8 cellular contexts compared by ENCODE assay signal in genomic region chr16:28321700-28322411, GRCh38. TPM values are rescaled to one million over a fixed set of nuclear protein-coding genes. Genes with fewer than 3 reads are reported as not detected.
A peak's percentile ranks its signal among the peaks of the same experiment; 100 is the strongest.
DNase-seq lines count a peak whose midpoint lies in the region; ATAC-seq and FAIRE-seq lines count a peak whose summit lies in the region.

No MANE protein-coding gene starts in this region.

- FAIRE-seq in urothelium cell line (lab: Jason Lieb, UNC): no peak

- H3K9me3 Mint-ChIP-seq in memory B cell: no peaks in the 10 kb centered on the region

- peak; percentile 32 for ATAC-seq in Right ventricle myocardium superior (ENCODE audit: poor library complexity)
- ATAC-seq in Right ventricle myocardium inferior: no peak
- peak; percentile 71 for ATAC-seq in memory B cell (ENCODE audit: low read depth)
- ATAC-seq in HG03159 (IDR thresholded peaks at IDR 0.05; ENCODE audit: unreplicated experiment): no peak
- no peak for ATAC-seq in GM21737 (IDR thresholded peaks at IDR 0.05; ENCODE audit: unreplicated experiment)

- no peaks in the 10 kb centered on the region for H3K27me3 Mint-ChIP-seq in memory B cell

- H3K36me3 Mint-ChIP-seq in memory B cell: no peaks in the 10 kb centered on the region

- H3K27ac Mint-ChIP-seq in memory B cell: no peak overlapping the region

- DNase-seq in Right ventricle myocardium superior: no peak
- DNase-seq in Right ventricle myocardium inferior (ENCODE audit: missing footprints): no peak
- peak; percentile 27 for DNase-seq in SK-N-DZ (ENCODE audit: low spot score)
- DNase-seq in T47D (ENCODE audit: low read depth in 1 of 2, low spot score in 1 of 2): peak; percentile 45 to 64
- peak; percentile 38 to 62 for DNase-seq in memory B cell (ENCODE audit: low spot score in 2 of 2)
- peak; percentile 58 for DNase-seq in urothelium cell line (ENCODE audit: low spot score)

- intact Hi-C loops in Right ventricle myocardium superior (cut with DNase I) (no loop called here), Right ventricle myocardium inferior (cut with DNase I) (no loop called here)

- H3K4me1 Mint-ChIP-seq in memory B cell: peaks cover 4% of the 10 kb centered on the region

- in situ Hi-C loops in T47D (cut with HindIII; ENCODE audit: low pct_unique_long_range_greater_than_20kb, low sequenced_read_pairs): no loop called here

- no peak overlapping the region for H3K4me3 Mint-ChIP-seq in memory B cell

RNA-seq across cellular contexts. Expression of gene SBK1, which starts 29.5 kb away (rescaled TPM):
- 2.0 TPM for total RNA-seq in Right ventricle myocardium superior
- total RNA-seq in Right ventricle myocardium inferior: 1.4 TPM
- 13.6 and 17.3 TPM in 2 replicates for polyA plus RNA-seq in SK-N-DZ (2014; cell fraction: cytosol; rRNA removed)
- 9.5 and 26.0 TPM in 2 replicates for polyA plus RNA-seq in SK-N-DZ (2014; cell fraction: nucleus; rRNA removed)

RNA-seq across cellular contexts. Expression of gene NPIPB6, which starts 41.5 kb away (rescaled TPM):
- total RNA-seq in Right ventricle myocardium superior (0.48 TPM), Right ventricle myocardium inferior (0.73 TPM)
- polyA plus RNA-seq in SK-N-DZ (2014; cell fraction: cytosol; rRNA removed): not detected in 2 replicates
- 0.30 TPM in 1 of 2 replicates, not detected in the other for polyA plus RNA-seq in SK-N-DZ (2014; cell fraction: nucleus; rRNA removed)

Comparison
In these comparisons a context has a peak if more than half of its experiments do, and no peak if none do; other contexts are left out.
1. ATAC-seq: peak in Right ventricle myocardium superior (single experiment) and memory B cell (single experiment); none in Right ventricle myocardium inferior (single experiment), HG03159 (single experiment) and GM21737 (single experiment).
2. DNase-seq: peak in SK-N-DZ (single experiment), T47D (2 of 2), memory B cell (2 of 2) and urothelium cell line (single experiment); none in Right ventricle myocardium superior (single experiment) and Right ventricle myocardium inferior (single experiment).